Comparison of ENCODE assay signal across 31 cellular contexts in the genomic region with DNA sequence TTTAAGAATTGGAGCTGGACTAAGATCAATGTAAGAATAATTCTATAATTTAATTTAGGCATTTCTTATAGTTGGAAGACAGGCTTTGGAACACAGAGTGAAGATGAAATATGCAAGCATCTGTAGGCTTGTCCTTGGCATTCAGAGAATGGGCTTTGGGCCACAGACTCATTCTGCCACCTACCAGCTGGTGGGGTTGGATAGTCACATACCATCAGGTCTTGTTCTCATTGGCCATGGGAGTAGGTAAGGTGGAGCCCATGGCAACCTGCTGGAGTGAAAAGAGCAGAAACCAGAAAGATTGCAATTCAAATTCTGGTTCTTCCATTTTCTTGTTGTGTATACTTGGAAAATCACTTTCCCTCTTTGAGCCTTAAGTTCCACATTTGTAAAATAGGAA.
"Had no signal": no experiment of that assay in that cellular context is flagged by ENCODE, and none has a peak within 500 bp of the region (broad histone marks: within the 10 kb centered on the region; RNA-seq: fewer than 3 reads in every experiment).

No MANE protein-coding gene starts in this region.

- H3K4me3 ChIP-seq: adrenal gland, body of pancreas, breast epithelium had no signal

- ATAC-seq: activated CD8-positive, alpha-beta T cell treated with anti-CD3 and anti-CD28 coated beads for 36 hours; activated naive CD4-positive, alpha-beta T cell treated with anti-CD3 and anti-CD28 coated beads, Interleukin-2, amount 50 U/mL, for 72 hours; activated T-cell treated with anti-CD3 and anti-CD28 coated beads, Interleukin-2, amount 50 U/mL, for 4 hours; activated T-cell treated with anti-CD3 and anti-CD28 coated beads, Interleukin-2, amount 50 U/mL, for 72 hours; activated T-helper 17 cell treated with anti-CD3 and anti-CD28 coated beads, Interleukin-2, amount 50 U/mL, for 72 hours; body of pancreas; T-cell; T-helper 17 cell had no signal

- H3K36me3 ChIP-seq: adrenal gland, brain microvascular endothelial cell, breast epithelium had no signal

- H3K9me3 ChIP-seq: adrenal gland, body of pancreas, breast epithelium had no signal

- H3K27me3 ChIP-seq: adrenal gland, body of pancreas, brain microvascular endothelial cell, breast epithelium had no signal

- H3K27ac ChIP-seq: adrenal gland, body of pancreas, brain microvascular endothelial cell, breast epithelium, VCaP had no signal

- H3K4me1 ChIP-seq: adrenal gland, body of pancreas, breast epithelium had no signal

- DNase-seq: activated B cell treated with CpG ODN at 0.5 μM for 24 hours; activated CD4-positive, alpha-beta memory T cell treated with anti-CD3 and anti-CD28 coated beads for 36 hours; activated CD4-positive, alpha-beta T cell treated with anti-CD3 and anti-CD28 coated beads for 4 hours; activated CD4-positive, alpha-beta T cell treated with anti-CD3 and anti-CD28 coated beads, Interleukin-2, amount 10 ng/mL, durations not matched to agents 24 days and 14 days; activated CD4-positive, alpha-beta T cell treated with anti-CD3 and anti-CD28 coated beads, Interleukin-2, amount 50 U/mL, for 1 hour; activated CD4-positive, alpha-beta T cell treated with anti-CD3 and anti-CD28 coated beads, Interleukin-2, amount 50 U/mL, for 4 hours; activated CD4-positive, CD25-positive, alpha-beta regulatory T cell treated with anti-CD3 and anti-CD28 coated beads, Interleukin-2, amount 50 U/mL, for 72 hours; activated CD8-positive, alpha-beta memory T cell treated with anti-CD3 and anti-CD28 coated beads, Interleukin-2, amount 50 U/mL, for 4 hours; activated CD8-positive, alpha-beta T cell treated with anti-CD3 and anti-CD28 coated beads for 36 hours; activated effector memory CD4-positive, alpha-beta T cell treated with anti-CD3 and anti-CD28 coated beads, Interleukin-2, amount 50 U/mL, for 16 hours; activated gamma-delta T cell treated with Interleukin-2 at 50 U/mL for 16 hours; activated naive CD4-positive, alpha-beta T cell; activated naive CD4-positive, alpha-beta T cell treated with anti-CD3 and anti-CD28 coated beads for 36 hours; activated naive CD4-positive, alpha-beta T cell treated with anti-CD3 and anti-CD28 coated beads, Interleukin-2, amount 50 U/mL, for 16 hours; activated naive CD8-positive, alpha-beta T cell treated with anti-CD3 and anti-CD28 coated beads for 36 hours; activated T-cell treated with anti-CD3 and anti-CD28 coated beads for 4 hours; activated T-cell treated with anti-CD3 and anti-CD28 coated beads, Interleukin-2, amount 50 U/mL, for 1 hour; activated T-cell treated with anti-CD3 and anti-CD28 coated beads, Interleukin-2, amount 50 U/mL, for 4 hours; activated T-cell treated with anti-CD3 and anti-CD28 coated beads, Interleukin-2, amount 50 U/mL, for 72 hours; adrenal gland; amniotic stem cell; aorta; body of pancreas; brain microvascular endothelial cell; central memory CD4-positive, alpha-beta T cell; T-cell; T-helper 17 cell had no signal
